In the genomic region with DNA sequence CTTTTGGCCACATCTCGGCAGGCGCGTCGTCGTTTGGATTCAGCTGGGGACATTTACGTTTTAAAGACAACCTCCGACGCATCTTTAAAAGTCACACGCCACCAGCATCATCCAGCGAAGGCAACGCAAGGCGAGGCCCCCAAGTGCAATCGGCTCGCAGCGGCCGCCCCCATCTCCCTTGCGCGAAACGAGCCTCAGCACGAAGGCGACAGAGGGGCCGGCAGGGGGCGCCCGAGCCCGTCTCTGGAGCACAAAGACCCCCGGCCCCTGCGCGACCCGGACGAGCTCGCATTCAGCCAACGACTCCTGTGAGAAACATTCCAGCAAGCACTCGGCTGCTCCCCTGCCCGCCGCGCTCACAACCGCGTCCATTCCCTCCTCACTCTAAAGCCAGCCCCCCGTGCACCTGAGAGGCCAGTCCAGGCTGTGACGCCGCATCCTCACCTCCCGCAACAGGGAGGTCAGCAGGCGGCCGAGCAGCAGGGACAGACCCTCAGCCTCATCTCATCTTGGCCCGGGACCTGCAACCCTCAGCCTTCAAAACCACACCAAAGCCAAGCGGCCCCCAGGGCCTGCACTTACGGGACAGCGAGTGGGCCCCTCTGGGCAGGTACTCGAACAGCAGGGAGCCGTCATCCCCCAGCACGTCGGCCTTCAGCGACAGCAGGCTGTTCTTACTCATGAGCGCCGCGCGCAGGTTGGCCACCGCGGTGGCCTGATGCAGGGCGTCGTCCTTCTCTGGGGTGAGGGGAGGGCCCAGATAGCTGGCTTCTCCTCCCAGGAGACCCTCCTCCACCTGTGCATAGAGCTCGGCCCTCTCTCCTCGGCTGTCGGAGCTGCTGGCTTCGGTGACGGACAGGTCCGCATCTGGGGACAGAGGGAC, we compare ENCODE assay signal across 8 cellular contexts. TPM values are rescaled to one million over a fixed set of nuclear protein-coding genes. Genes with fewer than 3 reads are reported as not detected.
DNase-seq lines count a peak whose midpoint lies in the region; FAIRE-seq and TF ChIP-seq lines count a peak whose summit lies in the region.

No MANE protein-coding gene starts in this region.

- no peaks in the 10 kb centered on the region for H3K9me3 ChIP-seq in iPS-15b (ENCODE audit: control insufficient read depth, insufficient read depth, low read length)

- peaks cover 5% of the 10 kb centered on the region for H3K36me3 ChIP-seq in iPS-15b (ENCODE audit: control insufficient read depth, insufficient read depth, low read length)

- WGBS in lower leg skin, 2 donors, result 46 to 48% methylated on average over 48 to 49 of the region's 67 CpGs

- TF ChIP-seq CTCF in astrocyte of the spinal cord (IDR thresholded peaks at IDR 0.05; ENCODE audit: low read depth, low read length) (peak; percentile 88), lower leg skin (IDR thresholded peaks at IDR 0.05) (no peak)

- H3K4me3 ChIP-seq in astrocyte of the spinal cord (ENCODE audit: low read depth, low read length), result peak overlapping the region; percentile 20
- H3K4me3 ChIP-seq in iPS-15b (ENCODE audit: low read depth, low read length), result peak overlapping the region; percentile 59
- H3K4me3 ChIP-seq in lower leg skin (ENCODE audit: low read depth, poor library complexity, severe bottlenecking), result no peak overlapping the region

- no peak for FAIRE-seq in H54 (lab: Jason Lieb, UNC)

- peak; percentile 32 for DNase-seq in stimulated activated CD4-positive, alpha-beta T cell treated with anti-CD3 and anti-CD28 coated beads, Interleukin-12 subunit alpha, Interleukin-12 subunit beta, amount 100 ng/mL, for 4 hours
- no peak for DNase-seq in stimulated activated CD4-positive, alpha-beta T cell treated with anti-CD3 and anti-CD28 coated beads, Interleukin-2, amount 100 ng/mL, for 48 hours
- DNase-seq in astrocyte of the spinal cord (ENCODE audit: low read depth, low spot score), result peak; percentile 45
- peak; percentile 73 for DNase-seq in stimulated activated CD8-positive, alpha-beta memory T cell treated with anti-CD3 and anti-CD28 coated beads, Interleukin-4, amount 100 ng/mL, for 48 hours
- DNase-seq in lower leg skin (ENCODE audit: low spot score in 2 of 2), result no peak
- no peak for DNase-seq in H54 (ENCODE audit: insufficient read length, low spot score)
- DNase-seq in T-helper 1 cell, result no peak

- TF ChIP-seq POLR2A in lower leg skin (IDR thresholded peaks at IDR 0.05) (no peak), H54 (IDR thresholded peaks at IDR 0.05; ENCODE audit: low read depth, low read length) (no peak)

- H3K27me3 ChIP-seq in iPS-15b (ENCODE audit: control insufficient read depth, insufficient read depth, low read length), result no peaks in the 10 kb centered on the region

- intact Hi-C loops in lower leg skin (cut with DNase I; ENCODE audit: low total_unique reads), result no loop called here

- in situ Hi-C loops in astrocyte of the spinal cord (cut with HindIII; ENCODE audit: low sequenced_read_pairs), result no loop called here

- H3K9ac ChIP-seq in iPS-15b (ENCODE audit: low read depth, low read length), result no peak overlapping the region

- no peaks in the 10 kb centered on the region for H3K4me1 ChIP-seq in iPS-15b (ENCODE audit: control insufficient read depth, insufficient read depth, low read length)

RNA-seq across cellular contexts. Expression of a gene that starts 35.8 kb away (rescaled TPM):
- 100 to 1,000 TPM in 2 of 4 donors, 10 to 100 TPM in 2; 79.9 to 127 (median 96.2) TPM for total RNA-seq in lower leg skin

RNA-seq across cellular contexts. Expression of a gene that starts 38.9 kb away (rescaled TPM):
- total RNA-seq in lower leg skin, result 10 to 100 TPM; 17.8 to 26.3 (median 21.8) TPM

RNA-seq across cellular contexts. Expression of a gene that starts 55.7 kb away (rescaled TPM):
- total RNA-seq in lower leg skin, result 1 to 10 TPM; 1.2 to 6.7 (median 5.7) TPM

Comparison
In these comparisons a context has a peak if more than half of its experiments do, and no peak if none do; other contexts are left out.
1. DNase-seq: peak in stimulated activated CD4-positive, alpha-beta T cell treated with anti-CD3 and anti-CD28 coated beads, Interleukin-12 subunit alpha, Interleukin-12 subunit beta, amount 100 ng/mL, for 4 hours (single experiment), astrocyte of the spinal cord (single experiment) and stimulated activated CD8-positive, alpha-beta memory T cell treated with anti-CD3 and anti-CD28 coated beads, Interleukin-4, amount 100 ng/mL, for 48 hours (single experiment); none in stimulated activated CD4-positive, alpha-beta T cell treated with anti-CD3 and anti-CD28 coated beads, Interleukin-2, amount 100 ng/mL, for 48 hours (0 of 2), lower leg skin (0 of 2), H54 (single experiment) and T-helper 1 cell (0 of 5).